8 cellular contexts compared by ENCODE assay signal in the genomic region with DNA sequence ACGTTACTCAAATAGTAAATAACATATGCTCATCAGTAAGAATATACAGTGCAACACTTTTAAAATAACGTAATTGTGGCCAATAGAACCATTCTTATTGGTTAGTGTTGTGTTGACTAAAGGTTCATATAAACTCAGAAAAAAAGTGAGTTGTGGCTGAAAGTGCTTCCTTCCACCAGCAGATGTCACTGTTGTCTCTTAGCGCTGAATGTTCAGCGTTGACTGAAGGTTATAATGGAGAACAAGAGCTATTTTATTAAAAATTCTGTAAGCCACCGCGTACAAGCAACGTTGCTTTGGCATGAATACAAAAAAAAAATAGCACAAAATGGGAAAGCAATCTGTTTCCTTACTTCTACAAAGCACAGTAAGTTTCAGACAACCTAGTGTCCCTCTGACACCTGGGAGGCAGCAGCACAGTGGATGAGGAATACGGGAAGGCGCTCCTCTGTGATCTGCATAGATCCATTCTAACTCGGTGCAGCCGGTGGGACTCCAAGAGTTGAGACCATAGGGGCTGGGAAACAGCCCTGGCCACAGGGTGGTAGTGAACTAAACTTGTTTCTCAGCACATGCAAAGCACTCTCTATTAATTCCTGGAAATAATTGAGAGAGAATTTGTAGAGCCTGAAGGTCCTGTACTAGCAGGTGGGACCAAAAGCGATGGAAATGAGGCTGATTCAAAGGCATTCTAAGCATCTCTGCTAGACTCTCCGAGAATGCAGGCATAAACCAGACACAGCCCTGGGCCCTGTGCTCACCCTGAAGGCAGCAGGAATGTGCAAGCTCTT. TPM values are rescaled to one million over a fixed set of nuclear protein-coding genes. Genes with fewer than 3 reads are reported as not detected.
A peak's percentile ranks its signal among the peaks of the same experiment; 100 is the strongest.
DNase-seq lines count a peak whose midpoint lies in the region; ATAC-seq, FAIRE-seq and TF ChIP-seq lines count a peak whose summit lies in the region.

No MANE protein-coding gene starts in this region.

- H3K36me3 ChIP-seq in ES-I3 (ENCODE audit: insufficient read depth, low read length) (no peaks in the 10 kb centered on the region), body of pancreas (replicated peaks in 1 of 2; ENCODE audit: insufficient read depth in 1 of 2, low read depth in 2 of 2) (no peaks in the 10 kb centered on the region)

- H3K4me3 ChIP-seq in body of pancreas = no peak overlapping the region

- peak; percentile 45 to 83 (median 76) for TF ChIP-seq CTCF in body of pancreas (IDR thresholded peaks at IDR 0.05)

- WGBS in body of pancreas, 2 donors = 13 to 17% methylated on average over 13 of the region's 13 CpGs

- H3K9ac ChIP-seq in ES-I3 (ENCODE audit: low read depth, low read length) = peak overlapping the region; percentile 12; the same call in 1 of the 2 replicates

- DNase-seq in NOMO-1 treated with DMSO at 0.1 percent for 48 hours (lab: John Stamatoyannopoulos, UW; ENCODE audit: unreplicated experiment) = peak; percentile 51
- peak; percentile 33 to 50 (median 42) for DNase-seq in body of pancreas
- DNase-seq in iPS-NIHi11 (ENCODE audit: low spot score) = peak; percentile 42
- peak; percentile 4 to 11 for DNase-seq in stimulated activated CD4-positive, alpha-beta T cell treated with anti-CD3 and anti-CD28 coated beads, Interleukin-15, amount 100 ng/mL, for 48 hours (ENCODE audit: low read depth in 2 of 2)
- no peak for DNase-seq in urothelium cell line (ENCODE audit: low spot score)

- H3K9me3 ChIP-seq in ES-I3 (ENCODE audit: control insufficient read depth, insufficient read depth, low read length) (no peaks in the 10 kb centered on the region), body of pancreas (no peaks in the 10 kb centered on the region)

- peaks cover 7% of the 10 kb centered on the region; the same call in 1 of the 2 replicates for H3K4me1 ChIP-seq in ES-I3 (ENCODE audit: insufficient read depth, low read length)
- no peaks in the 10 kb centered on the region for H3K4me1 ChIP-seq in body of pancreas

- H3K27ac ChIP-seq in body of pancreas = no peak overlapping the region

- no peak for TF ChIP-seq POLR2A in body of pancreas (IDR thresholded peaks at IDR 0.05)

- H3K27me3 ChIP-seq in body of pancreas = no peaks in the 10 kb centered on the region

- peak; percentile 84 for ATAC-seq in GM19438 (IDR thresholded peaks at IDR 0.05; ENCODE audit: low read depth, unreplicated experiment)
- peak; percentile 89 for ATAC-seq in HG03457 (IDR thresholded peaks at IDR 0.05; ENCODE audit: unreplicated experiment)
- ATAC-seq in body of pancreas = peak; percentile 62

- intact Hi-C loops in body of pancreas (cut with DNase I) = no loop called here

- no peak for FAIRE-seq in urothelium cell line (lab: Jason Lieb, UNC)

RNA-seq across cellular contexts. Expression of a gene that starts 23.9 kb away (rescaled TPM):
- total RNA-seq in body of pancreas = under 1 TPM in 1 of 2 donors, not detected in 1; 0.52 TPM
